19 cellular contexts compared by ENCODE assay signal in genomic region chr10:14660872-14661271, GRCh38.
DNase-seq lines count a peak whose midpoint lies in the region; ATAC-seq, FAIRE-seq and TF ChIP-seq lines count a peak whose summit lies in the region.
"Had no signal": no experiment of that assay in that cellular context is flagged by ENCODE, and none has a peak within 500 bp of the region (broad histone marks: within the 10 kb centered on the region; RNA-seq: fewer than 3 reads in every experiment).

No MANE protein-coding gene starts in this region.

- no peak for TF ChIP-seq POLR2A in GM12892 (IDR thresholded peaks at IDR 0.05; ENCODE audit: low read depth, low read length)

- H3K4me3 ChIP-seq in SU-DHL-6 (ENCODE audit: insufficient read depth, low read length, poor library complexity, severe bottlenecking), result no peak overlapping the region
- H3K4me3 ChIP-seq: mucosa of descending colon, Peyer's patch had no signal

- peaks cover 56 to 68% (median 59%) of the 10 kb centered on the region in 3 donors for H3K4me1 Mint-ChIP-seq in IgD-negative memory B cell
- peaks cover 61% of the 10 kb centered on the region for H3K4me1 Mint-ChIP-seq in memory B cell
- peaks cover 9% of the 10 kb centered on the region for H3K4me1 Mint-ChIP-seq in chondrocyte (ENCODE audit: low read depth)

- H3K9me3 Mint-ChIP-seq in IgD-negative memory B cell (peaks cover 1 to 3% (median 3%) of the 10 kb centered on the region in 3 donors), memory B cell (no peaks in the 10 kb centered on the region), chondrocyte (ENCODE audit: low read depth) (peaks cover 2% of the 10 kb centered on the region)

- peak overlapping the region in 2 of 4 donors; percentile 79 to 86 for H3K4me3 Mint-ChIP-seq in IgD-negative memory B cell
- peak overlapping the region; percentile 0 for H3K4me3 Mint-ChIP-seq in memory B cell
- no peak overlapping the region for H3K4me3 Mint-ChIP-seq in chondrocyte (ENCODE audit: unreplicated experiment)

- H3K27me3 Mint-ChIP-seq in IgD-negative memory B cell (no peaks in the 10 kb centered on the region), memory B cell (no peaks in the 10 kb centered on the region), chondrocyte (ENCODE audit: low read depth) (no peaks in the 10 kb centered on the region)

- DNase-seq in SIG-M5 treated with dmso at 0.1 percent for 504 hours (lab: John Stamatoyannopoulos, UW; ENCODE audit: unreplicated experiment) (peak; percentile 7), SIG-M5 (lab: John Stamatoyannopoulos, UW) (no peak), memory B cell (ENCODE audit: low spot score in 2 of 2) (no peak), 8988T (no peak), GM12892 (ENCODE audit: insufficient read length) (no peak), chondrocyte (ENCODE audit: low spot score) (no peak)
- DNase-seq: activated naive CD4-positive, alpha-beta T cell treated with Interleukin-2 at 50 U/mL for 16 hours; Caco-2; hippocampal formation; IMR-90; mucosa of descending colon; NCI-H146; NCI-H446; Peyer's patch had no signal

- H4K20me1 ChIP-seq in SU-DHL-6 (ENCODE audit: low read depth, low read length), result no peaks in the 10 kb centered on the region

- H3K9me3 ChIP-seq in SU-DHL-6 (ENCODE audit: insufficient read depth, low read length), result no peaks in the 10 kb centered on the region
- H3K9me3 ChIP-seq: mucosa of descending colon, Peyer's patch had no signal

- no peak for FAIRE-seq in GM12892 (lab: Jason Lieb, UNC)
- FAIRE-seq: bronchial epithelial cell, G401.6 had no signal

- peak overlapping the region in 2 of 3 donors; percentile 71 to 75 for H3K27ac Mint-ChIP-seq in IgD-negative memory B cell
- H3K27ac Mint-ChIP-seq in memory B cell, result peak overlapping the region; percentile 94
- H3K27ac Mint-ChIP-seq in chondrocyte (ENCODE audit: unreplicated experiment), result no peak overlapping the region

- H3K9ac ChIP-seq in SU-DHL-6 (ENCODE audit: low read length), result peak overlapping the region; percentile 37

- H3F3A ChIP-seq in SU-DHL-6 (ENCODE audit: insufficient read depth), result peaks cover 40% of the 10 kb centered on the region

- peak overlapping the region; percentile 73 for H3K4me2 ChIP-seq in SU-DHL-6 (ENCODE audit: low read depth, low read length, poor library complexity, severe bottlenecking)

- no peaks in the 10 kb centered on the region for H3K79me2 ChIP-seq in SU-DHL-6 (ENCODE audit: insufficient read depth, low read length)

- ATAC-seq in memory B cell (ENCODE audit: low read depth), result peak; percentile 9
- ATAC-seq: mucosa of descending colon had no signal

- H3K9me2 ChIP-seq in SU-DHL-6 (replicated peaks; ENCODE audit: insufficient read depth, low read length), result no peaks in the 10 kb centered on the region

- H3K27me3 ChIP-seq in SU-DHL-6 (ENCODE audit: low read length), result no peaks in the 10 kb centered on the region
- H3K27me3 ChIP-seq: Peyer's patch had no signal

- no peaks in the 10 kb centered on the region for H3K36me3 ChIP-seq in SU-DHL-6 (ENCODE audit: low read length)
- H3K36me3 ChIP-seq: Peyer's patch had no signal

- TF ChIP-seq CTCF in SU-DHL-6 (IDR thresholded peaks at IDR 0.05; ENCODE audit: insufficient read depth, low read length, poor library complexity, severe bottlenecking), result no peak
- TF ChIP-seq CTCF in chondrocyte (IDR thresholded peaks at IDR 0.05), result no peak

- H3K27ac ChIP-seq in SU-DHL-6 (ENCODE audit: low read depth, low read length), result peak overlapping the region; percentile 98
- H3K27ac ChIP-seq: 22Rv1 had no signal

- H2AFZ ChIP-seq in SU-DHL-6 (ENCODE audit: low read depth, low read length, severe bottlenecking), result no peak overlapping the region

- no peaks in the 10 kb centered on the region for H3K36me3 Mint-ChIP-seq in IgD-negative memory B cell
- H3K36me3 Mint-ChIP-seq in memory B cell, result peaks cover 4% of the 10 kb centered on the region
- H3K36me3 Mint-ChIP-seq in chondrocyte (ENCODE audit: low read depth), result no peaks in the 10 kb centered on the region
